In genomic region chr17:72387487-72387886, GRCh38 we compare ENCODE assay signal across 12 cellular contexts.
DNase-seq lines count a peak whose midpoint lies in the region; ATAC-seq and TF ChIP-seq lines count a peak whose summit lies in the region.
"Had no signal": no experiment of that assay in that cellular context is flagged by ENCODE, and none has a peak within 500 bp of the region (broad histone marks: within the 10 kb centered on the region; RNA-seq: fewer than 3 reads in every experiment).

No MANE protein-coding gene starts in this region.

- intact Hi-C loops in left lung (cut with DNase I) (no loop called here), spleen (cut with DNase I; ENCODE audit: low total_unique reads) (no loop called here)

- TF ChIP-seq POLR2A in spleen (IDR thresholded peaks at IDR 0.05): no peak

- H3K27me3 ChIP-seq in left lung (no peaks in the 10 kb centered on the region), spleen (replicated peaks in 1 of 7) (peaks cover 0 to 6% (median 0%) of the 10 kb centered on the region in 7 donors)

- no peaks in the 10 kb centered on the region for H3K9me3 ChIP-seq in left lung
- H3K9me3 ChIP-seq in spleen: no peaks in the 10 kb centered on the region

- peak; percentile 37 for ATAC-seq in left lung
- ATAC-seq: activated naive CD4-positive, alpha-beta T cell treated with anti-CD3 and anti-CD28 coated beads, Interleukin-2, amount 50 U/mL, for 72 hours; GM12878 had no signal

- no peak overlapping the region for H3K27ac ChIP-seq in left lung
- H3K27ac ChIP-seq in spleen: no peak overlapping the region

- TF ChIP-seq CTCF in left lung (IDR thresholded peaks at IDR 0.05) (no peak), spleen (IDR thresholded peaks at IDR 0.05 in 8 of 11, conservative IDR thresholded peaks at IDR 0.05 in 3 of 11) (no peak)

- 62 to 77% (median 74%) methylated on average over 7 of the region's 7 CpGs for WGBS in spleen, 5 donors

- H3K4me3 ChIP-seq in left lung (no peak overlapping the region), spleen (no peak overlapping the region)
- H3K4me3 ChIP-seq: GM12878 had no signal

- peak; percentile 54 for DNase-seq in AG08396 (ENCODE audit: low spot score)
- DNase-seq in HT1080 (ENCODE audit: low read depth): peak; percentile 84
- peak; percentile 95 for DNase-seq in amniotic epithelial cell (ENCODE audit: low read depth)
- DNase-seq in left lung: no peak
- DNase-seq in epidermal melanocyte (ENCODE audit: insufficient read length, low spot score): no peak
- DNase-seq in NCI-H82 (lab: John Stamatoyannopoulos, UW): no peak
- DNase-seq in spleen: no peak
- no peak for DNase-seq in iPS-NIHi7 (ENCODE audit: extremely low spot score)
- DNase-seq: activated CD4-positive, alpha-beta memory T cell treated with anti-CD3 and anti-CD28 coated beads, Interleukin-2, amount 10 ng/mL, durations not matched to agents 7 days and 5 days; CD4-positive, alpha-beta T cell had no signal

- H3K36me3 ChIP-seq in left lung (no peaks in the 10 kb centered on the region), spleen (no peaks in the 10 kb centered on the region)

- H3K4me1 ChIP-seq in left lung: no peaks in the 10 kb centered on the region
- H3K4me1 ChIP-seq in spleen: peaks cover 3 to 13% (median 5%) of the 10 kb centered on the region in 6 donors

Comparison
In these comparisons a context has a peak if more than half of its experiments do, and no peak if none do; other contexts are left out.
1. DNase-seq: peak in AG08396 (single experiment), HT1080 (single experiment) and amniotic epithelial cell (single experiment); none in left lung (0 of 2), epidermal melanocyte (single experiment), NCI-H82 (single experiment), spleen (single experiment) and iPS-NIHi7 (single experiment).